In the genomic region with DNA sequence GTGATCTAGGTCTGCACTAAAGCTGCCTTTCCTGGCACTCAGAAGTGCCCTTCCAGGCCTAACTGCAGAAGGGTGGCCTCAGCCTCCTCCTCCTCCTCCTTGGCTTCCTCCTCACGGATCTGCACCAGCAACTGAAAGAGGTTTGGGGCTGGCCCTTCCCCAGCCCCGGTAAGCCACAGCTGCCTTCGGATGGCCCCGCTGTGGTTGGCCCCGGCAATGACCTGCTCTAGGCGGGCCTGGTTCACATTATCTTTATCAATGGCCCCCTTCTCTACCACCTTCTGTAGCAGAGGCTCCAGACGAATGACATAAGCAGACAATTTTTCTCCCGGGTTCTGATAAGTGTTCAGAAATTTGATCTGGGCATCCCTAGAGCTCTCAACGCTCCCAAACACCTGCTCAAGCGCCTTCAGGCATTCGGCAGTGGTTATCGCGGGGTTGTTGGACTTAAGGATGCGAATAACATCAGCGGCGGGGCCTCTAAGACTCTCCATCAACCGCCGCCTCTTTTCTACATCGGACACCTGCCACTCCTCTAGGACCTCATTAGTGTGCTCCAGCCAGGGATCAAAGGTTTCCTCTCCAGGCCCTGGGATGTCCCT, we compare ENCODE assay signal across 8 cellular contexts. TPM values are rescaled to one million over a fixed set of nuclear protein-coding genes. Genes with fewer than 3 reads are reported as not detected.
DNase-seq lines count a peak whose midpoint lies in the region; ATAC-seq and TF ChIP-seq lines count a peak whose summit lies in the region.

No MANE protein-coding gene starts in this region.

- no peak for TF ChIP-seq CTCF in DOHH2 (IDR thresholded peaks at IDR 0.05; ENCODE audit: low read depth, low read length, poor library complexity, severe bottlenecking)

- H3K4me1 ChIP-seq in DOHH2 (ENCODE audit: control insufficient read depth, low read length) (peaks cover 26% of the 10 kb centered on the region), SJCRH30 (peaks cover 14% of the 10 kb centered on the region), mesenchymal stem cell (ENCODE audit: control insufficient read depth, insufficient read depth, low read depth, low read length) (peaks cover 9% of the 10 kb centered on the region)

- H3K79me1 ChIP-seq in mesenchymal stem cell (replicated peaks; ENCODE audit: low read length, poor library complexity, severe bottlenecking): peaks cover 8% of the 10 kb centered on the region

- ATAC-seq in HG03571 (IDR thresholded peaks at IDR 0.05; ENCODE audit: unreplicated experiment): peak; percentile 29

- no peak overlapping the region for H2BK12ac ChIP-seq in mesenchymal stem cell (ENCODE audit: low read length in 2 of 2)

- peaks cover 30% of the 10 kb centered on the region for H3F3A ChIP-seq in DOHH2 (ENCODE audit: control insufficient read depth, insufficient read depth)

- no peaks in the 10 kb centered on the region for H4K20me1 ChIP-seq in DOHH2 (ENCODE audit: control insufficient read depth, insufficient read depth, low read depth, low read length)

- H3K4me2 ChIP-seq in DOHH2 (ENCODE audit: low read length) (peak overlapping the region; percentile 91), mesenchymal stem cell (ENCODE audit: low read length, poor library complexity, severe bottlenecking) (peak overlapping the region; percentile 67)

- peak overlapping the region; percentile 92 for H3K9ac ChIP-seq in mesenchymal stem cell (ENCODE audit: low read length)

- peaks cover 23% of the 10 kb centered on the region for H3K79me2 ChIP-seq in DOHH2 (ENCODE audit: control insufficient read depth, low read length)

- no peak overlapping the region for H2BK120ac ChIP-seq in mesenchymal stem cell (ENCODE audit: low read depth, low read length)

- no peak overlapping the region for H3K4ac ChIP-seq in mesenchymal stem cell (ENCODE audit: low read depth in 1 of 2, low read length in 2 of 2)

- no peak overlapping the region for H2AK5ac ChIP-seq in mesenchymal stem cell (ENCODE audit: low read length, severe bottlenecking)

- H3K9me3 ChIP-seq in DOHH2 (ENCODE audit: control insufficient read depth, insufficient read depth, low read length) (no peaks in the 10 kb centered on the region), SJCRH30 (replicated peaks) (no peaks in the 10 kb centered on the region), mesenchymal stem cell (ENCODE audit: control insufficient read depth, low read length) (no peaks in the 10 kb centered on the region)

- no peak overlapping the region for H2BK5ac ChIP-seq in mesenchymal stem cell (ENCODE audit: low read depth, low read length, poor library complexity, severe bottlenecking)

- no peak overlapping the region for H3K23ac ChIP-seq in mesenchymal stem cell (ENCODE audit: low read length in 2 of 2)

- no peak overlapping the region for H4K91ac ChIP-seq in mesenchymal stem cell (ENCODE audit: low read length)

- H3K4me3 ChIP-seq in DOHH2 (ENCODE audit: low read length) (peak overlapping the region; percentile 94), SJCRH30 (peak overlapping the region; percentile 72), mesenchymal stem cell (ENCODE audit: insufficient read depth in 1 of 2, low read depth in 1 of 2, low read length in 2 of 2) (peak overlapping the region; percentile 74 to 91)

- H3K9me2 ChIP-seq in DOHH2 (replicated peaks; ENCODE audit: control insufficient read depth, low read length): no peaks in the 10 kb centered on the region

- WGBS in mesenchymal stem cell: 5% methylated on average over 19 of the region's 19 CpGs

- H4K8ac ChIP-seq in mesenchymal stem cell (ENCODE audit: low read length): no peak overlapping the region

- H3K27ac ChIP-seq in DOHH2 (ENCODE audit: low read depth, low read length) (no peak overlapping the region), SJCRH30 (peak overlapping the region; percentile 55; the same call in 1 of the 2 replicates), mesenchymal stem cell (ENCODE audit: low read length, poor library complexity, severe bottlenecking) (no peak overlapping the region), temporal lobe (ENCODE audit: low read depth, low read length) (peak overlapping the region; percentile 94)

- H3K36me3 ChIP-seq in DOHH2 (ENCODE audit: control insufficient read depth, low read length) (peaks cover 20% of the 10 kb centered on the region), SJCRH30 (peaks cover 16% of the 10 kb centered on the region), mesenchymal stem cell (ENCODE audit: control insufficient read depth in 1 of 2, insufficient read depth in 2 of 2, low read depth in 1 of 2, low read length in 2 of 2) (peaks cover 8 to 26% of the 10 kb centered on the region in 2 experiments)

- H3K14ac ChIP-seq in mesenchymal stem cell (ENCODE audit: low read length in 2 of 2): peak overlapping the region in 1 of 2 experiments; percentile 85

- peak overlapping the region in 1 of 2 experiments; percentile 67 for H3K18ac ChIP-seq in mesenchymal stem cell (ENCODE audit: low read depth in 1 of 2, low read length in 2 of 2)

- no peak overlapping the region for H2AFZ ChIP-seq in mesenchymal stem cell (ENCODE audit: low read depth, low read length)

- no peak overlapping the region for H2BK15ac ChIP-seq in mesenchymal stem cell (ENCODE audit: low read depth, poor library complexity, severe bottlenecking)

- H3K27me3 ChIP-seq in DOHH2 (ENCODE audit: control insufficient read depth, low read length) (no peaks in the 10 kb centered on the region), SJCRH30 (no peaks in the 10 kb centered on the region), mesenchymal stem cell (ENCODE audit: control insufficient read depth in 1 of 2, insufficient read depth in 1 of 2, low read length in 2 of 2) (no peaks in the 10 kb centered on the region)

- peak; percentile 54 to 70 for DNase-seq in SJCRH30
- DNase-seq in central memory CD4-positive, alpha-beta T cell: peak; percentile 15
- no peak for DNase-seq in mesenchymal stem cell
- no peak for DNase-seq in T-helper 9 cell
- no peak for DNase-seq in effector CD8-positive, alpha-beta T cell (lab: John Stamatoyannopoulos, UW)

RNA-seq across cellular contexts. Expression of a gene that starts 1.5 kb away (rescaled TPM):
- total RNA-seq in SJCRH30 (2014; rRNA removed; shearing (Covaris generic)): 11.0 and 11.3 TPM in 2 replicates
- polyA plus RNA-seq in mesenchymal stem cell (2013, experiment 1 of 2): 53.1 TPM
- polyA plus RNA-seq in mesenchymal stem cell (2013, experiment 2 of 2): 53.5 TPM
- 113 TPM for total RNA-seq in temporal lobe

Comparison
In these comparisons a context has a peak if more than half of its experiments do, and no peak if none do; other contexts are left out.
1. H3K27ac ChIP-seq: peak in SJCRH30 (single experiment) and temporal lobe (single experiment); none in DOHH2 (single experiment) and mesenchymal stem cell (single experiment).
2. DNase-seq: peak in SJCRH30 (2 of 2) and central memory CD4-positive, alpha-beta T cell (single experiment); none in mesenchymal stem cell (single experiment), T-helper 9 cell (single experiment) and effector CD8-positive, alpha-beta T cell (single experiment).
3. Peak in every context shown above with its lines, with median percentiles within 50 percentile points of each other: H3K4me3 ChIP-seq.